In the genomic region with DNA sequence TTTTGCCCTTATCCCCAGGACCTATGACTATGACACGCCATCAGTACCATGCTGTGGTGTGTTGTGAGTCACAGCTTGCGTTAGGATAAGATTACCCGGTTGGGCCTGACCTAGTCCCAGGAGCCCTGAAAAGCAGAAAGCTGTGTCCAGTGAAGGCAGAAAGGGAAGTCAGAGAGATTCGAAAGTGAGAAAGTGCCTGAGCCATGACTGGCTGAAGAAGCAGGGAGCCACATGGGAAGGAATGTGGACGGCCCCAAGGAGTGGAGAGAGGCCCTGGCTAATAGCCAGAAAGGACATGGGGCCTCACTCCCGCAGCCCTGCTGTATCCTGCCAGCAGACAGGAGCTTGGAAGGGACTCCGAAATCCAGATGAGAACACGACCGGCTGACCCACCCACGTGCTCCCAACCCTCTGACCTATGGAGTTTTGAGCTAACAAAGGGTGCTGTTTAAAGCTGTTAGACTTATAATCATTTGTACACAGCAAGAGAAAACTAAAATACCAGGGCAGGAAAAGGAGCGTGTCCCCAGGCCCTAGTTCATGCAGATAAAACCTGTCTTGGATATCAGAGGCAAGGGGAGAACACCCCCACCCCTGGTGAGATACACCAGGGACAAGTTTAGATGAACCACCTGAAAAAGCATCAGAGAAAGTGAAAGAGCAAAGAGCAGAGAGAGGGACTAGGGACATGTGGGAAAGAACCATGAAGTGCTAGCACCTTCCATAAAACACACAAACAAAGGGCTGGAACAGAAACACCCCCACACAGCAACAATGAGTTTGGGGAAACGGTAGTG, we compare ENCODE assay signal across 8 cellular contexts.
DNase-seq lines count a peak whose midpoint lies in the region; ATAC-seq, FAIRE-seq and TF ChIP-seq lines count a peak whose summit lies in the region.

No MANE protein-coding gene starts in this region.

- peaks cover 5% of the 10 kb centered on the region for H3K36me3 Mint-ChIP-seq in activated T-cell treated with anti-CD3 and anti-CD28 coated beads, Interleukin-2, amount 50 U/mL, for 4 hours (ENCODE audit: insufficient read depth)
- no peaks in the 10 kb centered on the region for H3K36me3 Mint-ChIP-seq in T-helper 2 cell treated with Interferon-gamma antibody and Interleukin-4, amounts not matched to agents 5 μg/mL and 100 μg/mL, for 36 hours (ENCODE audit: low read depth)
- peaks cover 2% of the 10 kb centered on the region for H3K36me3 Mint-ChIP-seq in effector memory CD8-positive, alpha-beta T cell (ENCODE audit: insufficient read depth)

- peak; percentile 58 for ATAC-seq in GM19455 (IDR thresholded peaks at IDR 0.05; ENCODE audit: unreplicated experiment)
- ATAC-seq in activated T-cell treated with anti-CD3 and anti-CD28 coated beads, Interleukin-2, amount 50 U/mL, for 4 hours: no peak
- ATAC-seq in effector memory CD8-positive, alpha-beta T cell (replicated peaks): no peak

- no peak for TF ChIP-seq CTCF in fibroblast of pulmonary artery (IDR thresholded peaks at IDR 0.05; ENCODE audit: low read length, missing control alignments)

- no peaks in the 10 kb centered on the region for H3K27me3 Mint-ChIP-seq in activated T-cell treated with anti-CD3 and anti-CD28 coated beads, Interleukin-2, amount 50 U/mL, for 4 hours (ENCODE audit: low read depth)
- no peaks in the 10 kb centered on the region for H3K27me3 Mint-ChIP-seq in T-helper 2 cell treated with Interferon-gamma antibody and Interleukin-4, amounts not matched to agents 5 μg/mL and 100 μg/mL, for 36 hours (ENCODE audit: low read depth)
- H3K27me3 Mint-ChIP-seq in effector memory CD8-positive, alpha-beta T cell: no peaks in the 10 kb centered on the region

- peaks cover 3% of the 10 kb centered on the region for H3K4me1 Mint-ChIP-seq in activated T-cell treated with anti-CD3 and anti-CD28 coated beads, Interleukin-2, amount 50 U/mL, for 4 hours (ENCODE audit: low read depth)
- H3K4me1 Mint-ChIP-seq in T-helper 2 cell treated with Interferon-gamma antibody and Interleukin-4, amounts not matched to agents 5 μg/mL and 100 μg/mL, for 36 hours (ENCODE audit: low read depth): no peaks in the 10 kb centered on the region
- H3K4me1 Mint-ChIP-seq in effector memory CD8-positive, alpha-beta T cell (ENCODE audit: low read depth in 2 of 2): peaks cover 16 to 24% of the 10 kb centered on the region in 2 donors

- H3K9me3 Mint-ChIP-seq in activated T-cell treated with anti-CD3 and anti-CD28 coated beads, Interleukin-2, amount 50 U/mL, for 4 hours: no peaks in the 10 kb centered on the region
- H3K9me3 Mint-ChIP-seq in T-helper 2 cell treated with Interferon-gamma antibody and Interleukin-4, amounts not matched to agents 5 μg/mL and 100 μg/mL, for 36 hours: no peaks in the 10 kb centered on the region
- no peaks in the 10 kb centered on the region for H3K9me3 Mint-ChIP-seq in effector memory CD8-positive, alpha-beta T cell

- DNase-seq in RCC 7860 (ENCODE audit: low spot score) (peak; percentile 94), fibroblast of pulmonary artery (ENCODE audit: low read depth) (peak; percentile 94), non-pigmented ciliary epithelial cell (ENCODE audit: low read depth) (peak; percentile 82), DMS79 treated with DMSO at 0.1 percent for 48 hours (lab: John Stamatoyannopoulos, UW) (no peak)
- DNase-seq in activated T-cell treated with anti-CD3 and anti-CD28 coated beads, Interleukin-2, amount 50 U/mL, for 4 hours: no peak
- no peak for DNase-seq in T-helper 2 cell treated with Interferon-gamma antibody and Interleukin-4, amounts not matched to agents 5 μg/mL and 100 μg/mL, for 36 hours (ENCODE audit: low spot score)
- no peak for DNase-seq in effector memory CD8-positive, alpha-beta T cell

- no peak overlapping the region for H3K27ac Mint-ChIP-seq in T-helper 2 cell treated with Interferon-gamma antibody and Interleukin-4, amounts not matched to agents 5 μg/mL and 100 μg/mL, for 36 hours
- peak overlapping the region in 1 of 2 donors; percentile 62 for H3K27ac Mint-ChIP-seq in effector memory CD8-positive, alpha-beta T cell

- FAIRE-seq in RCC 7860 (lab: Jason Lieb, UNC): peak; percentile 86

- H3K4me3 Mint-ChIP-seq in activated T-cell treated with anti-CD3 and anti-CD28 coated beads, Interleukin-2, amount 50 U/mL, for 4 hours: no peak overlapping the region
- no peak overlapping the region for H3K4me3 Mint-ChIP-seq in T-helper 2 cell treated with Interferon-gamma antibody and Interleukin-4, amounts not matched to agents 5 μg/mL and 100 μg/mL, for 36 hours
- H3K4me3 Mint-ChIP-seq in effector memory CD8-positive, alpha-beta T cell: no peak overlapping the region

- H3K4me3 ChIP-seq in fibroblast of pulmonary artery (replicated peaks; ENCODE audit: low read depth, low read length): peak overlapping the region; percentile 22

Comparison
In these comparisons a context has a peak if more than half of its experiments do, and no peak if none do; other contexts are left out.
1. DNase-seq: peak in RCC 7860 (single experiment), fibroblast of pulmonary artery (single experiment) and non-pigmented ciliary epithelial cell (single experiment); none in activated T-cell treated with anti-CD3 and anti-CD28 coated beads, Interleukin-2, amount 50 U/mL, for 4 hours (single experiment), DMS79 treated with DMSO at 0.1 percent for 48 hours (single experiment), T-helper 2 cell treated with Interferon-gamma antibody and Interleukin-4, amounts not matched to agents 5 μg/mL and 100 μg/mL, for 36 hours (single experiment) and effector memory CD8-positive, alpha-beta T cell (0 of 3).